In genomic region chr15:34550129-34550528, GRCh38 we compare ENCODE assay signal across 8 cellular contexts. TPM values are rescaled to one million over a fixed set of nuclear protein-coding genes. Genes with fewer than 3 reads are reported as not detected.
A peak's percentile ranks its signal among the peaks of the same experiment; 100 is the strongest.
DNase-seq lines count a peak whose midpoint lies in the region; ATAC-seq, FAIRE-seq and TF ChIP-seq lines count a peak whose summit lies in the region.
"Not testable (repeated sequence)": the region's sequence is repeated elsewhere in the genome, so short reads cannot be mapped to it uniquely, and the experiment has no call there.

No MANE protein-coding gene starts in this region.

- H3K4me1 Mint-ChIP-seq in T-helper 17 cell; naive thymus-derived CD4-positive, alpha-beta T cell: not testable (repeated sequence)

- not testable (repeated sequence) for H3K9me3 Mint-ChIP-seq in activated naive CD4-positive, alpha-beta T cell treated with anti-CD3 and anti-CD28 coated beads, Interleukin-2, amount 50 U/mL, for 72 hours; naive thymus-derived CD4-positive, alpha-beta T cell

- not testable (repeated sequence) for H3K36me3 Mint-ChIP-seq in T-helper 17 cell (ENCODE audit: low read depth); activated naive CD4-positive, alpha-beta T cell treated with anti-CD3 and anti-CD28 coated beads, Interleukin-2, amount 50 U/mL, for 72 hours; naive thymus-derived CD4-positive, alpha-beta T cell

- intact Hi-C loops in naive thymus-derived CD4-positive, alpha-beta T cell (cut with micrococcal nuclease) = not testable (repeated sequence)

- peak; percentile 36 for FAIRE-seq in A549 (lab: Jason Lieb, UNC)

- not testable (repeated sequence) for H3K36me3 ChIP-seq in naive thymus-derived CD4-positive, alpha-beta T cell (ENCODE audit: control insufficient read depth in 2 of 3, insufficient read depth in 3 of 3, low read length in 3 of 3)

- not testable (repeated sequence) for H3K27ac ChIP-seq in A549; naive thymus-derived CD4-positive, alpha-beta T cell (ENCODE audit: low read depth, low read length)

- not testable (repeated sequence) for TF ChIP-seq CTCF in A549 (IDR thresholded peaks at IDR 0.05)

- TF ChIP-seq EP300 in A549 (IDR thresholded peaks at IDR 0.05) = not testable (repeated sequence)

- not testable (repeated sequence) for DNase-seq in A549 (ENCODE audit: low read depth in 1 of 2, low spot score in 1 of 2); T-helper 17 cell; activated naive CD4-positive, alpha-beta T cell treated with anti-CD3 and anti-CD28 coated beads, Interleukin-2, amount 50 U/mL, for 72 hours (ENCODE audit: low spot score in 2 of 2); naive thymus-derived CD4-positive, alpha-beta T cell

- H3K4me2 ChIP-seq in A549 = not testable (repeated sequence)

- not testable (repeated sequence) for ATAC-seq in A549
- peak; percentile 53 for ATAC-seq in GM18508 (IDR thresholded peaks at IDR 0.05; ENCODE audit: insufficient read depth, unreplicated experiment)
- ATAC-seq in GM19324 (IDR thresholded peaks at IDR 0.05; ENCODE audit: low FRiP score, unreplicated experiment) = peak; percentile 36
- peak; percentile 66 for ATAC-seq in GM21786 (IDR thresholded peaks at IDR 0.05; ENCODE audit: unreplicated experiment)
- ATAC-seq in HG03159 (IDR thresholded peaks at IDR 0.05; ENCODE audit: unreplicated experiment) = peak; percentile 59
- peak; percentile 66 for ATAC-seq in T-helper 17 cell
- ATAC-seq in activated naive CD4-positive, alpha-beta T cell treated with anti-CD3 and anti-CD28 coated beads, Interleukin-2, amount 50 U/mL, for 72 hours = peak; percentile 84
- ATAC-seq in naive thymus-derived CD4-positive, alpha-beta T cell = peak; percentile 40

- WGBS in A549 (ENCODE audit: missing lambda C conversion rate) = no CpG with 5 or more reads among the region's 3 CpGs

- H3K27ac Mint-ChIP-seq in T-helper 17 cell; activated naive CD4-positive, alpha-beta T cell treated with anti-CD3 and anti-CD28 coated beads, Interleukin-2, amount 50 U/mL, for 72 hours; naive thymus-derived CD4-positive, alpha-beta T cell: not testable (repeated sequence)

- CTCF ChIA-PET in A549 (lab: Yijun Ruan, JAX); naive thymus-derived CD4-positive, alpha-beta T cell (lab: Charles Lee): not testable (repeated sequence)

- TF ChIP-seq RAD21 in A549 (conservative IDR thresholded peaks at IDR 0.05 in 1 of 2, IDR thresholded peaks at IDR 0.05 in 1 of 2) = not testable (repeated sequence)

- not testable (repeated sequence) for H3K4me3 Mint-ChIP-seq in T-helper 17 cell; naive thymus-derived CD4-positive, alpha-beta T cell

- not testable (repeated sequence) for H3K4me3 ChIP-seq in A549; naive thymus-derived CD4-positive, alpha-beta T cell (ENCODE audit: low read length)

- POLR2A ChIA-PET in A549 (lab: Yijun Ruan, JAX); naive thymus-derived CD4-positive, alpha-beta T cell (lab: Charles Lee): not testable (repeated sequence)

- not testable (repeated sequence) for H3K4me1 ChIP-seq in A549; naive thymus-derived CD4-positive, alpha-beta T cell (ENCODE audit: control insufficient read depth in 2 of 2, insufficient read depth in 2 of 2, low read length in 2 of 2)

- H3K9me3 ChIP-seq in A549; T-helper 17 cell (ENCODE audit: control insufficient read depth, low read length, poor library complexity, severe bottlenecking); naive thymus-derived CD4-positive, alpha-beta T cell (ENCODE audit: control insufficient read depth in 2 of 3, low read length in 3 of 3): not testable (repeated sequence)

- TF ChIP-seq POLR2A in A549 (IDR thresholded peaks at IDR 0.05; ENCODE audit: low read length) = not testable (repeated sequence)

- H3K27me3 Mint-ChIP-seq in T-helper 17 cell; naive thymus-derived CD4-positive, alpha-beta T cell: not testable (repeated sequence)

- H3K27me3 ChIP-seq in naive thymus-derived CD4-positive, alpha-beta T cell (ENCODE audit: control insufficient read depth in 2 of 2, insufficient read depth in 2 of 2, low read length in 2 of 2) = not testable (repeated sequence)

RNA-seq across cellular contexts. Expression of gene GOLGA8B, which starts 33.3 kb away (rescaled TPM):
- polyA plus RNA-seq in A549 (2011; rRNA removed) (38.1 and 38.8 TPM in 2 replicates), A549 (2017; fragmentation: RNase III; extraction: RNeasy Plus Mini Kit Qiagen cat#74134 plus additional on column Dnase treatment) (49.0 to 50.9 TPM (median 50.2 TPM) in 3 replicates)
- 12.8 and 15.9 TPM in 2 replicates for polyA plus RNA-seq in A549 (2012; cell fraction: cytosol; rRNA removed)
- polyA plus RNA-seq in A549 (2012; cell fraction: nucleus; rRNA removed) = 77.0 and 116 TPM in 2 replicates
- 12.6 and 14.0 TPM in 2 replicates for polyA minus RNA-seq in A549 (2011; rRNA and poly(A)+ RNA removed)
- 100 to 1,000 TPM; 428 to 475 TPM for total RNA-seq in T-helper 17 cell
- 100 to 1,000 TPM; 148 to 163 TPM for total RNA-seq in activated naive CD4-positive, alpha-beta T cell treated with anti-CD3 and anti-CD28 coated beads, Interleukin-2, amount 50 U/mL, for 72 hours
- total RNA-seq in naive thymus-derived CD4-positive, alpha-beta T cell = 100 to 1,000 TPM; 285 to 393 (median 315) TPM
- polyA plus RNA-seq in naive thymus-derived CD4-positive, alpha-beta T cell = 1 to 10 TPM; 2.5 to 8.6 TPM
